Comparison of ENCODE assay signal across 22 cellular contexts in the genomic region with DNA sequence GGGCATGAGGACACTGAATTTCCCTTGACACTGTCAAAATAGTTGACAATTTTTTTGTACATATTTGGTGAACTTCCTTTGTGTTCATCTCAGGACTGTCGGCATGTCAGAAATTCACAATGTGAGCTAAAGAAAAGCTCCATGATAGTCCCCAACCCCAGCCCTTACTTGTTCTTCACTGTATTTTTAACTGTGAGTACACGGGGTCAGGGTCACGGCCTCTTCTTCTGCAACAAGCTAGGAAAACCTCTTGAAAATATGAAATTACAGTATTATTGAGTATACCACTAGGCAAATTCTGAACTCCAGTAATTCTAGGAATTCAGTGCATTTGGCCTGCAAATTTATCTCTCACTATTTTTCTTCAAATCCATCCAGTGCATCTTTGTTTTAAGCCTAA.
DNase-seq lines count a peak whose midpoint lies in the region; ATAC-seq and TF ChIP-seq lines count a peak whose summit lies in the region.
"Had no signal": no experiment of that assay in that cellular context is flagged by ENCODE, and none has a peak within 500 bp of the region (broad histone marks: within the 10 kb centered on the region; RNA-seq: fewer than 3 reads in every experiment).

No MANE protein-coding gene starts in this region.

- no peak for TF ChIP-seq EP300 in ovary (IDR thresholded peaks at IDR 0.05)

- no peak for TF ChIP-seq RAD21 in liver (IDR thresholded peaks at IDR 0.05)

- H3K27ac ChIP-seq in liver (ENCODE audit: low read depth in 1 of 2, low read length in 2 of 2) (no peak overlapping the region), right lobe of liver (no peak overlapping the region), ovary (no peak overlapping the region), ascending aorta (no peak overlapping the region)
- H3K27ac ChIP-seq: BLaER1 had no signal

- H3K4me3 ChIP-seq in liver (ENCODE audit: low read depth in 1 of 3, low read length in 3 of 3) (no peak overlapping the region), right lobe of liver (no peak overlapping the region), ovary (no peak overlapping the region), ascending aorta (no peak overlapping the region)
- H3K4me3 ChIP-seq: BLaER1, GM12878 had no signal

- H3K27me3 ChIP-seq in liver (ENCODE audit: control insufficient read depth in 4 of 4, insufficient read depth in 4 of 4, low read length in 3 of 4) (no peaks in the 10 kb centered on the region), right lobe of liver (no peaks in the 10 kb centered on the region), ovary (no peaks in the 10 kb centered on the region), ascending aorta (no peaks in the 10 kb centered on the region)
- H3K27me3 ChIP-seq: BE2C, BLaER1 had no signal

- H3K9me3 ChIP-seq in liver (ENCODE audit: control insufficient read depth in 4 of 4, low read length in 3 of 4) (no peaks in the 10 kb centered on the region), right lobe of liver (no peaks in the 10 kb centered on the region), ovary (no peaks in the 10 kb centered on the region), ascending aorta (no peaks in the 10 kb centered on the region)
- H3K9me3 ChIP-seq: BE2C, BLaER1 had no signal

- TF ChIP-seq CTCF in liver (IDR thresholded peaks at IDR 0.05; ENCODE audit: low read depth, low read length, missing input control), result no peak
- no peak for TF ChIP-seq CTCF in right lobe of liver (IDR thresholded peaks at IDR 0.05)
- no peak for TF ChIP-seq CTCF in ovary (IDR thresholded peaks at IDR 0.05)
- no peak for TF ChIP-seq CTCF in ascending aorta (IDR thresholded peaks at IDR 0.05)

- 86% methylated on average over 3 of the region's 3 CpGs for WGBS in liver
- whole genome bisulfite sequencing in right lobe of liver (ENCODE audit: insufficient coverage, low coverage, low lambda C conversion rate, missing lambda C conversion rate), result 38% methylated on average over 3 of the region's 3 CpGs
- WGBS in ovary, 3 donors, result 37 to 56% (median 44%) methylated on average over 3 of the region's 3 CpGs

- TF ChIP-seq POLR2A in right lobe of liver (IDR thresholded peaks at IDR 0.05), result no peak
- no peak for TF ChIP-seq POLR2A in ovary (IDR thresholded peaks at IDR 0.05)

- H3K36me3 ChIP-seq in liver (ENCODE audit: control insufficient read depth in 4 of 4, insufficient read depth in 3 of 4, low read depth in 1 of 4, low read length in 3 of 4) (no peaks in the 10 kb centered on the region), right lobe of liver (no peaks in the 10 kb centered on the region), ovary (no peaks in the 10 kb centered on the region), ascending aorta (no peaks in the 10 kb centered on the region)
- H3K36me3 ChIP-seq: BE2C, BLaER1 had no signal

- DNase-seq in right lobe of liver (no peak), ovary (peak; percentile 23 to 62 (median 33)), ascending aorta (ENCODE audit: low spot score in 2 of 2) (no peak)
- DNase-seq: 8988T; ACHN; BE2C; C1 segment of cervical spinal cord; CD4-positive, alpha-beta memory T cell; CD4-positive, CD25-positive, alpha-beta regulatory T cell; CD8-positive, alpha-beta memory T cell; COR-L47; DMS 273 treated with DMSO at 0.1 percent for 48 hours; DMS153; DMS53; DMS79; DND-41; EL; GDM1 had no signal

- H3K4me1 ChIP-seq in liver (ENCODE audit: control insufficient read depth in 4 of 4, insufficient read depth in 4 of 4, low read length in 3 of 4) (peaks cover 3 to 11% (median 6%) of the 10 kb centered on the region in 4 donors), right lobe of liver (peaks cover 0 to 25% (median 0%) of the 10 kb centered on the region in 4 donors), ovary (ENCODE audit: insufficient read depth) (peaks cover 3% of the 10 kb centered on the region), ascending aorta (no peaks in the 10 kb centered on the region)
- H3K4me1 ChIP-seq: BE2C, BLaER1 had no signal

- H3K9ac ChIP-seq in liver (ENCODE audit: low read depth in 1 of 2, low read length in 2 of 2), result no peak overlapping the region
- H3K9ac ChIP-seq: BLaER1 had no signal

- ATAC-seq in right lobe of liver, result no peak
- no peak for ATAC-seq in GM21367 (IDR thresholded peaks at IDR 0.05; ENCODE audit: unreplicated experiment)
- ATAC-seq: GM12878 had no signal

- intact Hi-C loops in right lobe of liver (cut with DNase I), result no loop called here
- intact Hi-C loops in ovary (cut with DNase I), result loop anchor here in 1 of 4 donors (10.0 kb wide), 1 partner anchor 587 kb away; no protein-coding TSS in a partner anchor
- intact Hi-C loops in ascending aorta (cut with DNase I), result no loop called here

TF ChIP-seq in liver, 16 proteins besides CTCF, POLR2A, EP300 and RAD21:
- peak; percentile 96 for TF ChIP-seq NR2F2 (IDR thresholded peaks at IDR 0.05)
- no peak for TF ChIP-seq FOXA1 (IDR thresholded peaks at IDR 0.05)

Comparison
In these comparisons a context has a peak if more than half of its experiments do, and no peak if none do; other contexts are left out.
1. DNase-seq: peak in ovary (5 of 5); none in right lobe of liver (0 of 3) and ascending aorta (0 of 2).